12 cellular contexts compared by ENCODE assay signal in the genomic region with DNA sequence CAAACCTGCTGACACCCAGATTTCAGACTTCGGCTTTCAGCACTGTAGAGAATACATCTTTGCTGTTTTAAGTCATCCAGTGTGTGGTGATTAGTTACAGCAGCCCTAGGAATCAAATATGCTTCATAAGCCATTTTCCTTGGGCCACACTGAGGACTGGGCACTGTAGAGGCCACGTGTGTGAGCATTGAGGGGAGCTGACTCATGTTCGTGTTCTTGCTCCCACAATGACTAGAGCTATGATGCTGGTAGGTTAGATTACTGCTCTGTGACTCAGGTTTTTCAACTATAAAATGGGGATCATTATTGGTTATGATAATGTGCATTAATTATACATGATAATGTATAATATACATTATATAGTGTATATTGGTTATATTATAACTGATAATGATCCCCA.
"Had no signal": no experiment of that assay in that cellular context is flagged by ENCODE, and none has a peak within 500 bp of the region (broad histone marks: within the 10 kb centered on the region; RNA-seq: fewer than 3 reads in every experiment).

No MANE protein-coding gene starts in this region.

- ATAC-seq: lower lobe of right lung had no signal

- H3K27me3 ChIP-seq: tibial artery, vagina had no signal

- DNase-seq: activated CD4-positive, alpha-beta T cell treated with anti-CD3 and anti-CD28 coated beads for 48 hours; activated naive CD4-positive, alpha-beta T cell treated with Interleukin-2 at 50 U/mL for 16 hours; effector memory CD4-positive, alpha-beta T cell; glutamatergic neuron; lower lobe of right lung; naive B cell; posterior cingulate gyrus; T1000; tibial artery had no signal

- H3K27ac Mint-ChIP-seq: activated T-helper 1 cell treated with anti-CD3 and anti-CD28 coated beads, Interleukin-12 subunit alpha, Interleukin-12 subunit beta, Interleukin-2, Interleukin-4 antibody, amounts not matched to agents 30 ng/mL and 10 ng/mL and 1 ng/mL, durations not matched to agents 14 hours and 24 hours and 36 hours; naive B cell had no signal

- H3K4me3 ChIP-seq: lower lobe of right lung, skin epidermis, tibial artery, vagina had no signal

- H3K4me1 Mint-ChIP-seq: naive B cell had no signal

- H3K9me3 ChIP-seq: lower lobe of right lung, tibial artery had no signal

- H3K4me3 Mint-ChIP-seq: activated T-helper 1 cell treated with anti-CD3 and anti-CD28 coated beads, Interleukin-12 subunit alpha, Interleukin-12 subunit beta, Interleukin-2, Interleukin-4 antibody, amounts not matched to agents 30 ng/mL and 10 ng/mL and 1 ng/mL, durations not matched to agents 14 hours and 24 hours and 36 hours; naive B cell had no signal

- H3K27ac ChIP-seq: lower lobe of right lung, skin epidermis, tibial artery, vagina had no signal

- H3K36me3 ChIP-seq: lower lobe of right lung, tibial artery, vagina had no signal

- H3K4me1 ChIP-seq: lower lobe of right lung, tibial artery, vagina had no signal

- H3K36me3 Mint-ChIP-seq: naive B cell had no signal
